7 cellular contexts compared by ENCODE assay signal in genomic region chr2:227796781-227797167, GRCh38. TPM values are rescaled to one million over a fixed set of nuclear protein-coding genes. Genes with fewer than 3 reads are reported as not detected.
"Had no signal": no experiment of that assay in that cellular context is flagged by ENCODE, and none has a peak within 500 bp of the region (broad histone marks: within the 10 kb centered on the region; RNA-seq: fewer than 3 reads in every experiment).

No MANE protein-coding gene starts in this region.

RNA-seq across cellular contexts. Expression of gene CCL20, which starts 16.9 kb away (rescaled TPM):
- total RNA-seq: T-helper 2 cell treated with Interferon-gamma antibody and Interleukin-4, amounts not matched to agents 100 ng/mL and 5 ng/mL, for 36 hours had no signal

RNA-seq across cellular contexts. Expression of gene SCYGR8, which starts 51.1 kb away (rescaled TPM):
- total RNA-seq: activated CD4-positive, alpha-beta memory T cell treated with anti-CD3 and anti-CD28 coated beads, Interleukin-2, amount 10 ng/mL, durations not matched to agents 7 days and 5 days; activated CD8-positive, alpha-beta memory T cell treated with anti-CD3 and anti-CD28 coated beads, Interleukin-2, amount 10 ng/mL, durations not matched to agents 7 days and 5 days; bronchial epithelial cell; RPMI7951; SJCRH30; T-helper 1 cell treated with Interleukin-12 subunit alpha and Interleukin-12 subunit beta and Interleukin-4 antibody, amounts not matched to agents 30 ng/mL and 1 ng/mL, for 36 hours; T-helper 2 cell treated with Interferon-gamma antibody and Interleukin-4, amounts not matched to agents 100 ng/mL and 5 ng/mL, for 36 hours had no signal
